ENCODE assay signal across 17 cellular contexts in the genomic region with DNA sequence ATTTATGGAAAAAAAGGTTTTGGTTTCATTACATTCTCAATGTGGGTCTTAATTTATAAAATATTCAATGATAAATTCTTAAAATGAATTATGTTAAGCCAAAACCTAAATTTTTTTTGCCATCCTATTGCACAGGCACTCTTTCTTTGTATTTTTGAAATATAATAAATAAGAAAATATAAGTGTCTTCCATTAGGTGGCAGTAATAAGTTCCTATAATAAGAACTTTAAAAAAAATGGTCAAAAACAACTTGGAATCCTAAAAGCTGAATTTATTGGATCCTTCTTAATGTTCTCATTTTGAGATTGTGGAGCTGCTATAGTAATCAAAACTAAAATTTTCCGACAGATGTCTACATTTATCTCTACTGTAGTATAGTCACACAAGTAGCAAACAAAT. TPM values are rescaled to one million over a fixed set of nuclear protein-coding genes. Genes with fewer than 3 reads are reported as not detected.
DNase-seq lines count a peak whose midpoint lies in the region; ATAC-seq, FAIRE-seq and TF ChIP-seq lines count a peak whose summit lies in the region.
"Had no signal": no experiment of that assay in that cellular context is flagged by ENCODE, and none has a peak within 500 bp of the region (broad histone marks: within the 10 kb centered on the region; RNA-seq: fewer than 3 reads in every experiment).

No MANE protein-coding gene starts in this region.

- BruUV-seq in A673 (replicated peaks; lab: Mats Ljungman, UMichigan) (no TSS peak), GM12878 (replicated peaks; lab: Mats Ljungman, UMichigan) (no TSS peak)

- ATAC-seq in GM12878, result no peak

- TF ChIP-seq RAD21 in GM12878 (IDR thresholded peaks at IDR 0.05; ENCODE audit: insufficient read depth, low read depth, low read length), result no peak

- H3K27ac Mint-ChIP-seq in activated naive CD8-positive, alpha-beta T cell treated with anti-CD3 and anti-CD28 coated beads for 36 hours, result no peak overlapping the region
- no peak overlapping the region for H3K27ac Mint-ChIP-seq in CD8-positive, alpha-beta memory T cell
- H3K27ac Mint-ChIP-seq: activated naive CD4-positive, alpha-beta T cell treated with anti-CD3 and anti-CD28 coated beads, Interleukin-2, amount 10 ng/mL, durations not matched to agents 7 days and 5 days; B cell had no signal

- H3K9me2 ChIP-seq in hepatocyte (replicated peaks; ENCODE audit: insufficient read depth), result no peaks in the 10 kb centered on the region

- H3K4me1 Mint-ChIP-seq in activated naive CD8-positive, alpha-beta T cell treated with anti-CD3 and anti-CD28 coated beads for 36 hours, result peaks cover 3% of the 10 kb centered on the region
- H3K4me1 Mint-ChIP-seq in CD8-positive, alpha-beta memory T cell, result no peaks in the 10 kb centered on the region
- H3K4me1 Mint-ChIP-seq: activated naive CD4-positive, alpha-beta T cell treated with anti-CD3 and anti-CD28 coated beads, Interleukin-2, amount 10 ng/mL, durations not matched to agents 7 days and 5 days; B cell had no signal

- H3K9me3 ChIP-seq in A673 (ENCODE audit: low read depth, low read length, poor library complexity, severe bottlenecking), result no peaks in the 10 kb centered on the region
- no peaks in the 10 kb centered on the region for H3K9me3 ChIP-seq in GM12878 (replicated peaks; ENCODE audit: control insufficient read depth, insufficient read depth, low read length)
- H3K9me3 ChIP-seq in hepatocyte (ENCODE audit: low read depth), result no peaks in the 10 kb centered on the region
- H3K9me3 ChIP-seq in esophagus muscularis mucosa, result no peaks in the 10 kb centered on the region
- H3K9me3 ChIP-seq in CD8-positive, alpha-beta memory T cell (ENCODE audit: low read length), result no peaks in the 10 kb centered on the region
- H3K9me3 ChIP-seq: transverse colon had no signal

- H2AFZ ChIP-seq in GM12878 (ENCODE audit: control insufficient read depth, low read depth, low read length) (no peak overlapping the region), hepatocyte (no peak overlapping the region)

- no peak overlapping the region for H3K27ac ChIP-seq in A673 (ENCODE audit: low read depth, low read length, poor library complexity, severe bottlenecking)
- H3K27ac ChIP-seq in GM12878 (ENCODE audit: control insufficient read depth, insufficient read depth), result no peak overlapping the region
- no peak overlapping the region for H3K27ac ChIP-seq in hepatocyte
- no peak overlapping the region for H3K27ac ChIP-seq in esophagus muscularis mucosa (replicated peaks in 1 of 4)
- H3K27ac ChIP-seq in CD8-positive, alpha-beta memory T cell (ENCODE audit: low read depth, low read length), result no peak overlapping the region
- H3K27ac ChIP-seq: transverse colon had no signal

- 45% methylated on average over 1 of the region's 1 CpG for WGBS in GM12878 (ENCODE audit: insufficient coverage, insufficient replicate concordance, low lambda C conversion rate, missing lambda C conversion rate)
- 88% methylated on average over 1 of the region's 1 CpG for WGBS in hepatocyte (ENCODE audit: low lambda C conversion rate, missing lambda C conversion rate)
- WGBS in esophagus muscularis mucosa, result 90% methylated on average over 1 of the region's 1 CpG

- SMC1A ChIA-PET in GM12878 (lab: Charles Lee; ENCODE audit: uncharacterized antibody, unreplicated experiment), result interaction anchor here (0.9 to 1.5 kb wide), 2 partner anchors 8 to 9 kb away, joined by 3 read pairs; no protein-coding TSS in a partner anchor

- H3K4me3 ChIP-seq in A673 (ENCODE audit: low read depth, low read length, poor library complexity, severe bottlenecking) (no peak overlapping the region), GM12878 (no peak overlapping the region), hepatocyte (no peak overlapping the region), esophagus muscularis mucosa (no peak overlapping the region)
- no peak overlapping the region for H3K4me3 ChIP-seq in CD8-positive, alpha-beta memory T cell (ENCODE audit: low read length)
- H3K4me3 ChIP-seq: transverse colon had no signal

- H3K9ac ChIP-seq in GM12878 (ENCODE audit: control insufficient read depth, insufficient read depth, low read length), result no peak overlapping the region

- TF ChIP-seq EP300 in GM12878 (IDR thresholded peaks at IDR 0.05; ENCODE audit: borderline replicate concordance in 1 of 2, control insufficient read depth in 1 of 2, low read depth in 2 of 2, low read length in 2 of 2) (no peak), esophagus muscularis mucosa (IDR thresholded peaks at IDR 0.05) (no peak)

- intact Hi-C loops in A673 (cut with micrococcal nuclease; ENCODE audit: unreplicated experiment), result no loop called here
- intact Hi-C loops in GM12878 (cut with micrococcal nuclease; ENCODE audit: unreplicated experiment), result loop anchor here (10.0 kb wide), 1 partner anchor 388 kb away; no protein-coding TSS in a partner anchor
- intact Hi-C loops in esophagus muscularis mucosa (cut with DNase I), result no loop called here

- no peaks in the 10 kb centered on the region for H3K79me2 ChIP-seq in GM12878 (ENCODE audit: control insufficient read depth, insufficient read depth, low read length)
- H3K79me2 ChIP-seq in hepatocyte, result no peaks in the 10 kb centered on the region

- peaks cover under 1% of the 10 kb centered on the region for H3K4me1 ChIP-seq in A673 (ENCODE audit: insufficient read depth, low read length, poor library complexity, severe bottlenecking)
- H3K4me1 ChIP-seq in GM12878 (ENCODE audit: control insufficient read depth, insufficient read depth, low read length), result no peaks in the 10 kb centered on the region
- no peaks in the 10 kb centered on the region for H3K4me1 ChIP-seq in hepatocyte (ENCODE audit: insufficient read depth)
- H3K4me1 ChIP-seq in esophagus muscularis mucosa, result no peaks in the 10 kb centered on the region
- no peaks in the 10 kb centered on the region for H3K4me1 ChIP-seq in CD8-positive, alpha-beta memory T cell (ENCODE audit: insufficient read depth, low read length)
- H3K4me1 ChIP-seq: transverse colon had no signal

- DNase-seq in A673 (ENCODE audit: low spot score), result peak; percentile 24
- DNase-seq in Kasumi-1 (lab: John Stamatoyannopoulos, UW), result peak; percentile 40 to 69
- no peak for DNase-seq in GM12878 (ENCODE audit: low read depth, low spot score)
- DNase-seq in hepatocyte (ENCODE audit: low spot score), result no peak
- no peak for DNase-seq in activated naive CD8-positive, alpha-beta T cell treated with anti-CD3 and anti-CD28 coated beads for 36 hours
- no peak for DNase-seq in esophagus muscularis mucosa (ENCODE audit: extremely low spot score)
- DNase-seq in medulla oblongata (ENCODE audit: extremely low spot score), result no peak
- no peak for DNase-seq in CD8-positive, alpha-beta memory T cell
- DNase-seq: activated naive CD4-positive, alpha-beta T cell treated with anti-CD3 and anti-CD28 coated beads, Interleukin-2, amount 10 ng/mL, durations not matched to agents 7 days and 5 days; central memory CD4-positive, alpha-beta T cell; DND-41; NCI-H187 treated with DMSO at 0.1 percent for 48 hours; NCI-H526; posterior cingulate gyrus; stimulated activated CD8-positive, alpha-beta memory T cell treated with anti-CD3 and anti-CD28 coated beads, Interleukin-4, amount 100 ng/mL, for 48 hours; transverse colon had no signal

- CTCF ChIA-PET in A673 (lab: Charles Lee), result interaction anchor here (1.0 kb wide), 1 partner anchor 268 kb away, joined by 3 read pairs; no protein-coding TSS in a partner anchor
- CTCF ChIA-PET in GM12878 (lab: Yijun Ruan, JAX), result interaction anchor here (0.6 to 2.4 kb wide), 4 partner anchors 9 to 1705 kb away, joined by 3 to 8 read pairs (median 4); no protein-coding TSS in a partner anchor
- CTCF ChIA-PET in CD8-positive, alpha-beta memory T cell (lab: Charles Lee), result no interaction called here

- H4K20me1 ChIP-seq in GM12878 (ENCODE audit: control insufficient read depth, insufficient read depth) (no peaks in the 10 kb centered on the region), hepatocyte (ENCODE audit: insufficient read depth, poor library complexity, severe bottlenecking) (no peaks in the 10 kb centered on the region)

- no peaks in the 10 kb centered on the region for H3K27me3 Mint-ChIP-seq in activated naive CD8-positive, alpha-beta T cell treated with anti-CD3 and anti-CD28 coated beads for 36 hours
- no peaks in the 10 kb centered on the region for H3K27me3 Mint-ChIP-seq in CD8-positive, alpha-beta memory T cell
- H3K27me3 Mint-ChIP-seq: activated naive CD4-positive, alpha-beta T cell treated with anti-CD3 and anti-CD28 coated beads, Interleukin-2, amount 10 ng/mL, durations not matched to agents 7 days and 5 days; B cell had no signal

- in situ Hi-C loops in GM12878 (cut with MboI), result loop anchor here (10.0 kb wide), 1 partner anchor 298 kb away; no protein-coding TSS in a partner anchor

- POLR2A ChIA-PET in A673 (lab: Charles Lee; ENCODE audit: low non-redundant PET), result no interaction called here
- POLR2A ChIA-PET in GM12878 (lab: Charles Lee), result no interaction called here
- POLR2A ChIA-PET in CD8-positive, alpha-beta memory T cell (lab: Charles Lee), result no interaction called here

- no peaks in the 10 kb centered on the region for H3K36me3 Mint-ChIP-seq in activated naive CD8-positive, alpha-beta T cell treated with anti-CD3 and anti-CD28 coated beads for 36 hours
- H3K36me3 Mint-ChIP-seq in CD8-positive, alpha-beta memory T cell, result no peaks in the 10 kb centered on the region
- H3K36me3 Mint-ChIP-seq: activated naive CD4-positive, alpha-beta T cell treated with anti-CD3 and anti-CD28 coated beads, Interleukin-2, amount 10 ng/mL, durations not matched to agents 7 days and 5 days had no signal

- FAIRE-seq in GM12878 (lab: Jason Lieb, UNC), result no peak

- peak; percentile 49; the same call in 1 of the 2 replicates for TF ChIP-seq CTCF in A673 (conservative IDR thresholded peaks at IDR 0.05; ENCODE audit: low read depth, low read length)
- TF ChIP-seq CTCF in GM12878 (IDR thresholded peaks at IDR 0.05 in 2 of 3, conservative IDR thresholded peaks at IDR 0.05 in 1 of 3; ENCODE audit: control insufficient read depth in 2 of 3, extremely low read depth in 1 of 3, insufficient read depth in 1 of 3, low read depth in 3 of 3, low read length in 3 of 3), result peak in 2 of 3 experiments; percentile 3 to 5; a peak in 1 of 6 replicates
- peak; percentile 27 for TF ChIP-seq CTCF in hepatocyte (IDR thresholded peaks at IDR 0.05; ENCODE audit: poor library complexity)
- TF ChIP-seq CTCF in esophagus muscularis mucosa (IDR thresholded peaks at IDR 0.05), result no peak

- H3K9me3 Mint-ChIP-seq in activated naive CD8-positive, alpha-beta T cell treated with anti-CD3 and anti-CD28 coated beads for 36 hours, result no peaks in the 10 kb centered on the region
- H3K9me3 Mint-ChIP-seq in CD8-positive, alpha-beta memory T cell, result no peaks in the 10 kb centered on the region
- H3K9me3 Mint-ChIP-seq: activated naive CD4-positive, alpha-beta T cell treated with anti-CD3 and anti-CD28 coated beads, Interleukin-2, amount 10 ng/mL, durations not matched to agents 7 days and 5 days had no signal

- TF ChIP-seq POLR2A in GM12878 (IDR thresholded peaks at IDR 0.05; ENCODE audit: low read depth, low read length) (no peak), esophagus muscularis mucosa (IDR thresholded peaks at IDR 0.05; ENCODE audit: low read depth) (no peak)

- no peak overlapping the region for H3K4me3 Mint-ChIP-seq in activated naive CD8-positive, alpha-beta T cell treated with anti-CD3 and anti-CD28 coated beads for 36 hours
- no peak overlapping the region for H3K4me3 Mint-ChIP-seq in CD8-positive, alpha-beta memory T cell
- H3K4me3 Mint-ChIP-seq: activated naive CD4-positive, alpha-beta T cell treated with anti-CD3 and anti-CD28 coated beads, Interleukin-2, amount 10 ng/mL, durations not matched to agents 7 days and 5 days; B cell had no signal

- RAD21 ChIA-PET in GM12878 (lab: Charles Lee; ENCODE audit: unreplicated experiment), result interaction anchor here (0.8 kb wide), 1 partner anchor 580 kb away, joined by 3 read pairs; no protein-coding TSS in a partner anchor

- H3K4me2 ChIP-seq in GM12878 (ENCODE audit: control insufficient read depth, insufficient read depth) (no peak overlapping the region), hepatocyte (no peak overlapping the region)

- H3K27me3 ChIP-seq in A673 (replicated peaks; ENCODE audit: insufficient read depth, low read depth, low read length, poor library complexity), result no peaks in the 10 kb centered on the region
- no peaks in the 10 kb centered on the region for H3K27me3 ChIP-seq in GM12878 (replicated peaks in 1 of 2; ENCODE audit: control insufficient read depth in 2 of 2, insufficient read depth in 2 of 2, low read length in 1 of 2)
- no peaks in the 10 kb centered on the region for H3K27me3 ChIP-seq in hepatocyte
- H3K27me3 ChIP-seq in esophagus muscularis mucosa, result no peaks in the 10 kb centered on the region
- no peaks in the 10 kb centered on the region for H3K27me3 ChIP-seq in CD8-positive, alpha-beta memory T cell (ENCODE audit: insufficient read depth, low read length, poor library complexity, severe bottlenecking)
- H3K27me3 ChIP-seq: transverse colon had no signal

- H3K36me3 ChIP-seq in A673 (ENCODE audit: insufficient read depth, low read length, poor library complexity, severe bottlenecking) (no peaks in the 10 kb centered on the region), GM12878 (ENCODE audit: control insufficient read depth in 2 of 2, insufficient read depth in 2 of 2, low read length in 1 of 2) (no peaks in the 10 kb centered on the region), hepatocyte (replicated peaks; ENCODE audit: insufficient read depth, low read depth) (no peaks in the 10 kb centered on the region), esophagus muscularis mucosa (peaks cover 0 to 6% (median 0%) of the 10 kb centered on the region in 4 donors)
- no peaks in the 10 kb centered on the region for H3K36me3 ChIP-seq in CD8-positive, alpha-beta memory T cell (ENCODE audit: insufficient read depth, low read length)
- H3K36me3 ChIP-seq: transverse colon had no signal

RNA-seq across cellular contexts. Expression of a gene that starts 5.7 kb away (rescaled TPM):
- total RNA-seq in A673 (2021) (2.8 and 3.1 TPM in 2 replicates), GM12878 (2014; rRNA removed) (8.5 and 11.1 TPM in 2 replicates), GM12878 (2014; rRNA removed; fragmentation: Illumina TruSeq; extraction: Trizol) (6.9 and 11.1 TPM in 2 replicates), GM12878 (2021) (4.5 and 5.6 TPM in 2 replicates), hepatocyte (10.6 and 10.8 TPM in 2 replicates), esophagus muscularis mucosa (10 to 100 TPM; 12.5 to 45.7 (median 24.7) TPM)
- 28.6 and 30.0 TPM in 2 replicates for total RNA-seq in GM12878 (2013; cell fraction: nucleolus; rRNA removed)
- 1.0 TPM for polyA plus RNA-seq in GM12878 (2011; ENCODE audit: low read depth)
- polyA plus RNA-seq in GM12878 (2011; rRNA removed) (4.5 and 8.0 TPM in 2 replicates), GM12878 (2014; fragmentation: Illumina TruSeq; extraction: Trizol) (5.5 and 7.2 TPM in 2 replicates), GM12878 (2014; fragmentation: Nextera tagmentation; extraction: Ambion mirVana) (1 to 10 TPM; 6.1 to 7.4 TPM), GM12878 (2014; rRNA removed) (3.3 and 3.8 TPM in 2 replicates), GM12878 (2016; fragmentation: Nextera tagmentation; extraction: Ambion mirVana) (1 to 10 TPM; 2.3 to 3.3 TPM), hepatocyte (2.6 and 3.2 TPM in 2 replicates)
- polyA plus RNA-seq in GM12878 (2011; cell fraction: cytosol; rRNA removed), result 2.9 and 4.3 TPM in 2 replicates
- polyA plus RNA-seq in GM12878 (2011; cell fraction: nucleus; rRNA removed), result 2.7 and 2.8 TPM in 2 replicates
- 0.95 and 1.5 TPM in 2 replicates for polyA plus RNA-seq in GM12878 (2012)
- polyA minus RNA-seq in GM12878 (2011; rRNA and poly(A)+ RNA removed), result 9.1 TPM in 2 replicates
- polyA minus RNA-seq in GM12878 (2011; cell fraction: cytosol; rRNA and poly(A)+ RNA removed), result 1.6 and 2.8 TPM in 2 replicates
- polyA minus RNA-seq in GM12878 (2011; cell fraction: nucleus; rRNA and poly(A)+ RNA removed), result 6.6 and 10.2 TPM in 2 replicates
- 1 to 10 TPM; 1.8 to 1.9 TPM for total RNA-seq in activated naive CD8-positive, alpha-beta T cell treated with anti-CD3 and anti-CD28 coated beads for 36 hours
- total RNA-seq in CD8-positive, alpha-beta memory T cell, result not detected
- polyA plus RNA-seq in CD8-positive, alpha-beta memory T cell, result 0.18 TPM

Comparison
In these comparisons a context has a peak if more than half of its experiments do, and no peak if none do; other contexts are left out.
1. DNase-seq: peak in A673 (single experiment) and Kasumi-1 (2 of 2); none in GM12878 (single experiment), hepatocyte (single experiment), activated naive CD8-positive, alpha-beta T cell treated with anti-CD3 and anti-CD28 coated beads for 36 hours (single experiment), esophagus muscularis mucosa (single experiment), medulla oblongata (single experiment) and CD8-positive, alpha-beta memory T cell (0 of 5).
2. CTCF ChIP-seq: peak in A673 (single experiment), GM12878 (2 of 3) and hepatocyte (single experiment); none in esophagus muscularis mucosa (0 of 3).